In genomic region chr17:15265131-15265530, GRCh38 we compare ENCODE assay signal across 10 cellular contexts. TPM values are rescaled to one million over a fixed set of nuclear protein-coding genes. Genes with fewer than 3 reads are reported as not detected.
A peak's percentile ranks its signal among the peaks of the same experiment; 100 is the strongest.
DNase-seq lines count a peak whose midpoint lies in the region; ATAC-seq and TF ChIP-seq lines count a peak whose summit lies in the region.
"Had no signal": no experiment of that assay in that cellular context is flagged by ENCODE, and none has a peak within 500 bp of the region (broad histone marks: within the 10 kb centered on the region; RNA-seq: fewer than 3 reads in every experiment).

TSS of gene PMP22 (minus strand) at chr17:15265326. CDS start at chr17:15260727, 4,599 bp downstream.

- no peak for DNase-seq in Peyer's patch
- DNase-seq in fibroblast of mammary gland (ENCODE audit: low read depth): peak; percentile 61
- peak in 1 of 2 donors; percentile 68 for DNase-seq in tibial nerve (ENCODE audit: low spot score in 2 of 2)
- DNase-seq in NCI-H187 (lab: John Stamatoyannopoulos, UW): no peak
- no peak for DNase-seq in activated CD4-positive, alpha-beta T cell treated with anti-CD3 and anti-CD28 coated beads for 36 hours
- DNase-seq: SW 1271 had no signal

- peaks cover 55% of the 10 kb centered on the region for H3K27me3 Mint-ChIP-seq in activated CD4-positive, alpha-beta T cell treated with anti-CD3 and anti-CD28 coated beads for 36 hours

- H3K9me3 ChIP-seq in Peyer's patch (no peaks in the 10 kb centered on the region), muscle layer of duodenum (ENCODE audit: control insufficient read depth in 1 of 2, low read length in 2 of 2) (no peaks in the 10 kb centered on the region), tibial nerve (no peaks in the 10 kb centered on the region)

- peak within 1 kb of the TSS; percentile 46 to 99 (median 92) for H3K27ac ChIP-seq in Peyer's patch
- H3K27ac ChIP-seq in muscle layer of duodenum (ENCODE audit: low read length): peak within 1 kb of the TSS; percentile 91
- peak within 1 kb of the TSS; percentile 92 to 100 (median 97) for H3K27ac ChIP-seq in tibial nerve

- H3K4me1 Mint-ChIP-seq in activated CD4-positive, alpha-beta T cell treated with anti-CD3 and anti-CD28 coated beads for 36 hours: peaks cover 4% of the 10 kb centered on the region

- WGBS in tibial nerve, 2 donors: 24 to 33% methylated on average over 4 to 6 of the region's 6 CpGs

- H3K36me3 ChIP-seq in Peyer's patch (no peaks in the 10 kb centered on the region), muscle layer of duodenum (ENCODE audit: control insufficient read depth in 1 of 2, insufficient read depth in 2 of 2, low read length in 2 of 2) (peaks cover 0 to 10% of the 10 kb centered on the region in 2 donors), tibial nerve (peaks cover 0 to 3% (median 0%) of the 10 kb centered on the region in 3 donors)

- intact Hi-C loops in activated CD4-positive, alpha-beta T cell treated with anti-CD3 and anti-CD28 coated beads for 36 hours (cut with DNase I, micrococcal nuclease): no loop called here

- no peaks in the 10 kb centered on the region for H3K27me3 ChIP-seq in Peyer's patch
- no peaks in the 10 kb centered on the region for H3K27me3 ChIP-seq in muscle layer of duodenum (ENCODE audit: low read depth, low read length)
- H3K27me3 ChIP-seq in tibial nerve: no peaks in the 10 kb centered on the region

- H3K36me3 Mint-ChIP-seq in activated CD4-positive, alpha-beta T cell treated with anti-CD3 and anti-CD28 coated beads for 36 hours (ENCODE audit: low read depth): no peaks in the 10 kb centered on the region

- H3K4me3 ChIP-seq in Peyer's patch (peak within 1 kb of the TSS; percentile 6 to 84 (median 26)), fibroblast of mammary gland (ENCODE audit: control insufficient read depth, low read depth, low read length) (peak within 1 kb of the TSS; percentile 50), muscle layer of duodenum (ENCODE audit: low read depth in 1 of 2, low read length in 2 of 2) (peak within 1 kb of the TSS; percentile 83 to 90), tibial nerve (peak within 1 kb of the TSS; percentile 65 to 76 (median 68))

- H3K4me1 ChIP-seq in Peyer's patch: peaks cover 0 to 28% (median 2%) of the 10 kb centered on the region in 4 donors
- peaks cover 0 to 26% of the 10 kb centered on the region in 2 donors for H3K4me1 ChIP-seq in muscle layer of duodenum (ENCODE audit: control insufficient read depth in 1 of 2, insufficient read depth in 2 of 2, low read length in 2 of 2)
- peaks cover 0 to 45% (median 12%) of the 10 kb centered on the region in 4 donors for H3K4me1 ChIP-seq in tibial nerve

- no peak for TF ChIP-seq CTCF in Peyer's patch (IDR thresholded peaks at IDR 0.05)
- no peak for TF ChIP-seq CTCF in fibroblast of mammary gland (conservative IDR thresholded peaks at IDR 0.05; ENCODE audit: control insufficient read depth, insufficient read depth, low read depth, low read length)
- peak in 3 of 5 experiments; percentile 6 to 44 (median 43) for TF ChIP-seq CTCF in tibial nerve (IDR thresholded peaks at IDR 0.05)

- no peaks in the 10 kb centered on the region for H3K9me3 Mint-ChIP-seq in activated CD4-positive, alpha-beta T cell treated with anti-CD3 and anti-CD28 coated beads for 36 hours (ENCODE audit: low read depth)

- no peak within 1 kb of the TSS for H3K4me3 Mint-ChIP-seq in activated CD4-positive, alpha-beta T cell treated with anti-CD3 and anti-CD28 coated beads for 36 hours

- no peak for ATAC-seq in activated CD4-positive, alpha-beta T cell treated with anti-CD3 and anti-CD28 coated beads for 36 hours
- ATAC-seq in GM21576 (IDR thresholded peaks at IDR 0.05; ENCODE audit: unreplicated experiment) (no peak), GM19467 (IDR thresholded peaks at IDR 0.05; ENCODE audit: unreplicated experiment) (no peak)

- POLR2A ChIA-PET in activated CD4-positive, alpha-beta T cell treated with anti-CD3 and anti-CD28 coated beads for 36 hours (lab: Charles Lee): no interaction called here

- TF ChIP-seq POLR2A in Peyer's patch (IDR thresholded peaks at IDR 0.05) (no peak), tibial nerve (IDR thresholded peaks at IDR 0.05) (peak in 1 of 2 donors; percentile 24)

- peak in 1 of 2 donors; percentile 59 for TF ChIP-seq EP300 in tibial nerve (IDR thresholded peaks at IDR 0.05)

- no peak within 1 kb of the TSS for H3K27ac Mint-ChIP-seq in activated CD4-positive, alpha-beta T cell treated with anti-CD3 and anti-CD28 coated beads for 36 hours

- CTCF ChIA-PET in activated CD4-positive, alpha-beta T cell treated with anti-CD3 and anti-CD28 coated beads for 36 hours (lab: Charles Lee): interaction anchor here (4.2 kb wide), 1 partner anchor 238 kb away, joined by 22 read pairs; no protein-coding TSS in a partner anchor

RNA-seq across cellular contexts. Expression of gene PMP22, which starts in this region (rescaled TPM):
- 100 to 1,000 TPM in 3 of 4 donors, 10 to 100 TPM in 1; 37.1 to 474 (median 298) TPM for total RNA-seq in Peyer's patch
- 1,000 to 10,000 TPM in 3 of 4 donors, 100 to 1,000 TPM in 1; 784 to 3,019 (median 2,270) TPM for total RNA-seq in tibial nerve
- under 1 TPM in 1 of 2 experiments, not detected in 1; 0.16 TPM for total RNA-seq in activated CD4-positive, alpha-beta T cell treated with anti-CD3 and anti-CD28 coated beads for 36 hours
- total RNA-seq: HT-29 had no signal

Comparison
In these comparisons a context has a peak if more than half of its experiments do, and no peak if none do; other contexts are left out.
1. RNA of gene PMP22 (total RNA-seq): 784 to 3,019 TPM in tibial nerve and 37.1 to 474 TPM in Peyer's patch; 0.16 TPM in activated CD4-positive, alpha-beta T cell treated with anti-CD3 and anti-CD28 coated beads for 36 hours; every median in the first group is over 10 times any median in the second.
2. H3K4me3 ChIP-seq: peak in every context shown above with its lines; median percentile 86 in muscle layer of duodenum; 68 in tibial nerve; 50 in fibroblast of mammary gland; 26 in Peyer's patch.
3. CTCF ChIP-seq: peak in tibial nerve (3 of 5); none in Peyer's patch (0 of 6) and fibroblast of mammary gland (single experiment).
4. Peak in every context shown above with its lines, with median percentiles within 50 percentile points of each other: H3K27ac ChIP-seq.